ENCODE assay signal across 1 cellular context in genomic region chr11:74170694-74171629, GRCh38.
A peak's percentile ranks its signal among the peaks of the same experiment; 100 is the strongest.
TF ChIP-seq lines count a peak whose summit lies in the region.

A gene with protein sequence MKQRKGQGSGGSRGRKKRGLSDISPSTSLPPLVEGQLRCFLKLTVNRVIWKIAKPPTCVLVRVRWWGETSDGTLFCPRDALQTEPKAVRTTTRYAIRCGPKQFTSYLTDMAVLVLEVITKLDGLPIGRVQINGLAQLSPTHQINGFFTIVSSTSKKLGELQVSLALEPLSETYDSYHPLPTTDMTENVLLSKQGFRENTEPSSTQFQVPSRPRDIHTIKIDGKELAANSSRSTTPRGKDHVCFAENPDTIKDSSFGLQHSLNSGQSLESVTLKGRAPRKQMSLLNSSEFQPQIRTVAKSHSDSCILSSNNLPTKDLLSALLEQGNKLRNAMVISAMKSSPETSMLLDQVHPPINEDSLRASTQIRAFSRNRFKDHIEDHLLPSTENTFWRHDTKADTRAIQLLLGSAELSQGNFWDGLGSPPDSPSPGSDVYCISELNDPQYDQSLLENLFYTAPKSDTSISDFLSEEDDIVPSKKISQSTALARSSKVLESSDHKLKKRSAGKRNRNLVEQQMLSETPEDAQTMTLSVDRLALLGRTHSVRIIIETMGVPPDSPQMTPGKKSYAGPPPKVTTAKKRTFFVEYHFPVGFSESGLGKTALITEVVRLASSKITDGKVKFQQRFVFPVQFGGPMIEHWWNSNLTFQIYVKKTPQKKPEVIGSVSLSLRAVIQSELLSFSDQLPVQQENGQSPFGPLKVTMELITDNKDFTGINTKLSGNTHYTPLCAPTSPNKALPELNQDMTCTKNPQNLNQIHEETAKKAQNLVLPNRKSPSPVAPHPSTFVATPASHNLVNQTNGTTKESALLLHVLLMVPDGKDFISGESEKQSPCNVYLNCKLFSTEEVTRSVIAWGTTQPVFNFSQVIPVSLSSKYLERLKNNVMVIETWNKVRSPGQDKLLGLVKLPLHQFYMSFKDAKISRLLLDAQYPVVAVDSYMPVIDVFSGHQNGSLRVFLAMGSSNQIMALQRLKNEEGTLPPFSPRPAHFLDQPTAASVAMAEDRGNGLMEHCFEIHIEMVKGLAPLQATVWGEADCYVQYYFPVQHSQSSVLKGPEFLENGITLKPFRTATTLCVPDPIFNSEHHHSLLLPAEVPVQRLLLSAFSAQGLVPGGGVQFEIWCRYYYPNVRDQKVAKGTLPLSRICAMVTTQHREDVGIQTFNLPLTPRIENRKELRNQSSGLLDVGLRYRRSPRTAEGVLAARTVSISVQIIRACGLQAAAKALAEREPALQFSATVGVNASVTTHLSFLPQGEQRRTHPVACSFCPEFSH (N-terminal part only) (minus strand): TSS chr11:74171002. CDS start chr11:74170792, 210 bp downstream.
A gene with protein sequence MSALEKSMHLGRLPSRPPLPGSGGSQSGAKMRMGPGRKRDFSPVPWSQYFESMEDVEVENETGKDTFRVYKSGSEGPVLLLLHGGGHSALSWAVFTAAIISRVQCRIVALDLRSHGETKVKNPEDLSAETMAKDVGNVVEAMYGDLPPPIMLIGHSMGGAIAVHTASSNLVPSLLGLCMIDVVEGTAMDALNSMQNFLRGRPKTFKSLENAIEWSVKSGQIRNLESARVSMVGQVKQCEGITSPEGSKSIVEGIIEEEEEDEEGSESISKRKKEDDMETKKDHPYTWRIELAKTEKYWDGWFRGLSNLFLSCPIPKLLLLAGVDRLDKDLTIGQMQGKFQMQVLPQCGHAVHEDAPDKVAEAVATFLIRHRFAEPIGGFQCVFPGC (plus strand): TSS chr11:74171289. CDS start chr11:74171422, 133 bp downstream.

TF ChIP-seq in HepG2, 621 proteins besides CTCF, POLR2A, EP300 and RAD21 (continued from another document and continues in another):
- TF ChIP-seq, protein P1, sequence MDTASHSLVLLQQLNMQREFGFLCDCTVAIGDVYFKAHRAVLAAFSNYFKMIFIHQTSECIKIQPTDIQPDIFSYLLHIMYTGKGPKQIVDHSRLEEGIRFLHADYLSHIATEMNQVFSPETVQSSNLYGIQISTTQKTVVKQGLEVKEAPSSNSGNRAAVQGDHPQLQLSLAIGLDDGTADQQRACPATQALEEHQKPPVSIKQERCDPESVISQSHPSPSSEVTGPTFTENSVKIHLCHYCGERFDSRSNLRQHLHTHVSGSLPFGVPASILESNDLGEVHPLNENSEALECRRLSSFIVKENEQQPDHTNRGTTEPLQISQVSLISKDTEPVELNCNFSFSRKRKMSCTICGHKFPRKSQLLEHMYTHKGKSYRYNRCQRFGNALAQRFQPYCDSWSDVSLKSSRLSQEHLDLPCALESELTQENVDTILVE (CRISPR knock-in tag; IDR thresholded peaks at IDR 0.05) = peak; percentile 75; the same call in 1 of the 2 replicates
- peak; percentile 84; the same call in 1 of the 2 replicates for TF ChIP-seq MXD4 (CRISPR knock-in tag; IDR thresholded peaks at IDR 0.05)
- peak; percentile 72; the same call in 1 of the 2 replicates for TF ChIP-seq RNF2 (conservative IDR thresholded peaks at IDR 0.05; ENCODE audit: low read depth)
- TF ChIP-seq ZBTB8A (CRISPR knock-in tag; IDR thresholded peaks at IDR 0.05; ENCODE audit: borderline replicate concordance, low read depth) = no peak
- peak; percentile 79; the same call in 1 of the 2 replicates for TF ChIP-seq ZSCAN31 (CRISPR knock-in tag; IDR thresholded peaks at IDR 0.05; ENCODE audit: low read depth)
- peak; percentile 94; the same call in 1 of the 2 replicates for TF ChIP-seq NFKB2 (CRISPR knock-in tag; IDR thresholded peaks at IDR 0.05; ENCODE audit: borderline replicate concordance)
- TF ChIP-seq ZNF275 (CRISPR knock-in tag; IDR thresholded peaks at IDR 0.05; ENCODE audit: borderline replicate concordance) = peak; percentile 57; the same call in 1 of the 2 replicates
- TF ChIP-seq ZBTB7A (CRISPR knock-in tag; IDR thresholded peaks at IDR 0.05) = no peak
- no peak for TF ChIP-seq HNRNPUL1 (IDR thresholded peaks at IDR 0.05; ENCODE audit: low read depth, low read length)
- TF ChIP-seq ZNF629 (CRISPR knock-in tag; conservative IDR thresholded peaks at IDR 0.05) = no peak; the same call in 1 of the 2 replicates
- TF ChIP-seq FOXJ3 (CRISPR knock-in tag; IDR thresholded peaks at IDR 0.05; ENCODE audit: borderline replicate concordance) = peak; percentile 59; the same call in 1 of the 2 replicates
- no peak for TF ChIP-seq ZBTB39 (CRISPR knock-in tag; IDR thresholded peaks at IDR 0.05)
- TF ChIP-seq ISL2 (CRISPR knock-in tag; IDR thresholded peaks at IDR 0.05) = peak; percentile 53
- no peak for TF ChIP-seq MTF1 (CRISPR knock-in tag; IDR thresholded peaks at IDR 0.05)
- TF ChIP-seq SOX5 (CRISPR knock-in tag; IDR thresholded peaks at IDR 0.05; ENCODE audit: borderline replicate concordance) = no peak
- no peak for TF ChIP-seq BHLHE40 (IDR thresholded peaks at IDR 0.05; ENCODE audit: low read length)
- peak; percentile 82; the same call in 1 of the 2 replicates for TF ChIP-seq SIN3A (IDR thresholded peaks at IDR 0.05; ENCODE audit: borderline replicate concordance, low read depth, low read length)
- peak; percentile 82 for TF ChIP-seq MYC (CRISPR knock-in tag; IDR thresholded peaks at IDR 0.05; ENCODE audit: borderline replicate concordance)
- TF ChIP-seq MATR3 (CRISPR knock-in tag; IDR thresholded peaks at IDR 0.05) = no peak
- no peak for TF ChIP-seq ZNF577 (CRISPR knock-in tag; IDR thresholded peaks at IDR 0.05; ENCODE audit: borderline replicate concordance, low read depth)
- TF ChIP-seq ZNF883 (CRISPR knock-in tag; IDR thresholded peaks at IDR 0.05; ENCODE audit: not compliant biosample characterization) = peak; percentile 96
- TF ChIP-seq, protein P2, sequence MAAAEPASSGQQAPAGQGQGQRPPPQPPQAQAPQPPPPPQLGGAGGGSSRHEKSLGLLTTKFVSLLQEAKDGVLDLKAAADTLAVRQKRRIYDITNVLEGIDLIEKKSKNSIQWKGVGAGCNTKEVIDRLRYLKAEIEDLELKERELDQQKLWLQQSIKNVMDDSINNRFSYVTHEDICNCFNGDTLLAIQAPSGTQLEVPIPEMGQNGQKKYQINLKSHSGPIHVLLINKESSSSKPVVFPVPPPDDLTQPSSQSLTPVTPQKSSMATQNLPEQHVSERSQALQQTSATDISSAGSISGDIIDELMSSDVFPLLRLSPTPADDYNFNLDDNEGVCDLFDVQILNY (CRISPR knock-in tag; conservative IDR thresholded peaks at IDR 0.05) = peak; percentile 37; the same call in 1 of the 2 replicates
- no peak for TF ChIP-seq ZNF235 (CRISPR knock-in tag; IDR thresholded peaks at IDR 0.05; ENCODE audit: borderline replicate concordance)
- TF ChIP-seq ZNF543 (CRISPR knock-in tag; IDR thresholded peaks at IDR 0.05) = peak; percentile 80; the same call in 1 of the 2 replicates
- no peak for TF ChIP-seq JARID2 (CRISPR knock-in tag; IDR thresholded peaks at IDR 0.05; ENCODE audit: insufficient replicate concordance)
- no peak for TF ChIP-seq WIZ (CRISPR knock-in tag; IDR thresholded peaks at IDR 0.05)
- no peak for TF ChIP-seq ZNF737 (CRISPR knock-in tag; IDR thresholded peaks at IDR 0.05; ENCODE audit: borderline replicate concordance)
- TF ChIP-seq ZXDC (CRISPR knock-in tag; IDR thresholded peaks at IDR 0.05) = no peak
- peak; percentile 92; the same call in 1 of the 2 replicates for TF ChIP-seq ZNF563 (CRISPR knock-in tag; IDR thresholded peaks at IDR 0.05)
- peak; percentile 83 for TF ChIP-seq NFYB (CRISPR knock-in tag; IDR thresholded peaks at IDR 0.05)
- TF ChIP-seq HDAC2 (CRISPR knock-in tag; IDR thresholded peaks at IDR 0.05) = peak; percentile 14
- no peak for TF ChIP-seq ZNF841 (CRISPR knock-in tag; IDR thresholded peaks at IDR 0.05; ENCODE audit: borderline replicate concordance)
- TF ChIP-seq ZIK1 (CRISPR knock-in tag; IDR thresholded peaks at IDR 0.05; ENCODE audit: borderline replicate concordance, low read depth) = peak; percentile 61; the same call in 1 of the 2 replicates
- no peak for TF ChIP-seq TCF7L2 (IDR thresholded peaks at IDR 0.05; ENCODE audit: low read depth, low read length)
- TF ChIP-seq ETV5 (CRISPR knock-in tag; IDR thresholded peaks at IDR 0.05; ENCODE audit: borderline replicate concordance) = peak; percentile 90
- TF ChIP-seq NFIC (IDR thresholded peaks at IDR 0.05; ENCODE audit: low read length) = no peak
- TF ChIP-seq SKI (IDR thresholded peaks at IDR 0.05; ENCODE audit: partially characterized antibody) = peak; percentile 23
- peak; percentile 84 for TF ChIP-seq RXRA (CRISPR knock-in tag; IDR thresholded peaks at IDR 0.05)
- TF ChIP-seq, protein P3, sequence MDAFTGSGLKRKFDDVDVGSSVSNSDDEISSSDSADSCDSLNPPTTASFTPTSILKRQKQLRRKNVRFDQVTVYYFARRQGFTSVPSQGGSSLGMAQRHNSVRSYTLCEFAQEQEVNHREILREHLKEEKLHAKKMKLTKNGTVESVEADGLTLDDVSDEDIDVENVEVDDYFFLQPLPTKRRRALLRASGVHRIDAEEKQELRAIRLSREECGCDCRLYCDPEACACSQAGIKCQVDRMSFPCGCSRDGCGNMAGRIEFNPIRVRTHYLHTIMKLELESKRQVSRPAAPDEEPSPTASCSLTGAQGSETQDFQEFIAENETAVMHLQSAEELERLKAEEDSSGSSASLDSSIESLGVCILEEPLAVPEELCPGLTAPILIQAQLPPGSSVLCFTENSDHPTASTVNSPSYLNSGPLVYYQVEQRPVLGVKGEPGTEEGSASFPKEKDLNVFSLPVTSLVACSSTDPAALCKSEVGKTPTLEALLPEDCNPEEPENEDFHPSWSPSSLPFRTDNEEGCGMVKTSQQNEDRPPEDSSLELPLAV (CRISPR knock-in tag; conservative IDR thresholded peaks at IDR 0.05; ENCODE audit: low read depth) = no peak
- TF ChIP-seq KDM5B (CRISPR knock-in tag; IDR thresholded peaks at IDR 0.05; ENCODE audit: borderline replicate concordance) = peak; percentile 77; the same call in 1 of the 2 replicates
- peak; percentile 93 for TF ChIP-seq IRF2 (CRISPR knock-in tag; IDR thresholded peaks at IDR 0.05)
- no peak for TF ChIP-seq CHD4 (IDR thresholded peaks at IDR 0.05; ENCODE audit: borderline replicate concordance, low read length)
- TF ChIP-seq ZBTB44 (CRISPR knock-in tag; IDR thresholded peaks at IDR 0.05) = peak; percentile 84; the same call in 1 of the 2 replicates
- TF ChIP-seq ZKSCAN5 (CRISPR knock-in tag; IDR thresholded peaks at IDR 0.05) = no peak
- TF ChIP-seq NBN (conservative IDR thresholded peaks at IDR 0.05) = no peak
- no peak for TF ChIP-seq ZNF432 (CRISPR knock-in tag; IDR thresholded peaks at IDR 0.05; ENCODE audit: borderline replicate concordance)
- peak; percentile 61; the same call in 1 of the 2 replicates for TF ChIP-seq TMF1 (CRISPR knock-in tag; IDR thresholded peaks at IDR 0.05; ENCODE audit: low read depth)
- TF ChIP-seq SRSF1 (optimal IDR thresholded peaks at IDR 0.05; ENCODE audit: low read depth, low read length) = no peak
- TF ChIP-seq KDM3A (CRISPR knock-in tag; IDR thresholded peaks at IDR 0.05; ENCODE audit: low read depth) = 0 out of 2 replicates have a peak, but pooled peaks have one; percentile 24
- TF ChIP-seq SYNCRIP (IDR thresholded peaks at IDR 0.05; ENCODE audit: insufficient read depth, low read depth, low read length) = no peak
- TF ChIP-seq SMAD9 (CRISPR knock-in tag; IDR thresholded peaks at IDR 0.05) = 0 out of 2 replicates have a peak, but pooled peaks have one; percentile 64
